In the genomic region with DNA sequence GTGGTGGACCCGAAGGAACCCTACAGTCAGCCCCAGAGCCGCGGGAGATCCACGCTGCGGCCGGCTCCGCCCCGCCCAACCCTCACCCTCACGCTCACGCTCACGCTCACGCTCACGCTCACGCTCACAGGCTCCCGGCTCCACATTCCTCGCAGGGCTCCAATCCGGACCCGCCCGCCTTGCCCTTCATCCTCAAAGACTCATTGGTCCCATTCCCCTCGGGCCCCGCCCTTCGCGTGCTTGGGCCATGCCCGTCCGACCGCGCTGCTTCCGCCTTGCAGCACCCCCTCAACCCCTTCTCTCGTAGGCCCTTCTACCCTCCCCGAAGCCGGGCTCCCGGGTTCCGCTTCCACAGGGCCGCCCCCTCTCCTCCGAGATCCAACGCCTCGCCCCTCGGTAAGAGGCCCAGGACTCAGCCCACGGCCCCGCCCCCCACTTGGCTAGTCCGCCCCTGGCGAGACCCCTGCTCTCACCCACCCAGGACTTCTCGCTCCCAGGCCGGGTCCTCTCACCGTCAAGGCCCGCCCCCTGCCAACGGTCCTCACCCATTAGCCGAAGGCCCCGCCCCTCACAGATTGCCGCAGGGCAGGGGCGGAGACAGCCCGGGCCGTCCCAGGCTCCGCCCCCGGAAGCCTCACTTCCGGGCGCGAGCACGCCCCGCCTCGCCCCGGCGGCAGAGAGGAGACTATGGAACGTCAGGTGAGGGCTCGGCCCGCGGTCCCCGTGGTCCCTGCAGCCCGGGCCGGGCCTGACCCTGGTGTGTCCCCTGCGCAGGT, we compare ENCODE assay signal across 8 cellular contexts. TPM values are rescaled to one million over a fixed set of nuclear protein-coding genes. Genes with fewer than 3 reads are reported as not detected.
DNase-seq lines count a peak whose midpoint lies in the region; ATAC-seq and TF ChIP-seq lines count a peak whose summit lies in the region.

TSS of gene APEH (plus strand) at position 637 of the 776 bp plus-strand sequence. CDS start at position 688, 51 bp downstream.

- H3K4me3 ChIP-seq in Caco-2 (ENCODE audit: low read depth, low read length) = peak within 1 kb of the TSS; percentile 75
- H3K4me3 ChIP-seq in KMS-11 (IDR thresholded peaks at IDR 0.05; ENCODE audit: insufficient read depth, low read depth, low read length) = no peak within 1 kb of the TSS

- BruUV-seq in Caco-2 (replicated peaks; lab: Mats Ljungman, UMichigan) = no TSS peak

- peak within 1 kb of the TSS; percentile 82 for H3K27ac ChIP-seq in KMS-11

- H3K4me3 Mint-ChIP-seq in Caco-2 (ENCODE audit: unreplicated experiment) (peak within 1 kb of the TSS; percentile 93), neural crest cell (peak within 1 kb of the TSS; percentile 98)

- H3K79me2 ChIP-seq in KMS-11 (ENCODE audit: insufficient read depth, low read depth) = no peaks in the 10 kb centered on the region

- H3K27ac Mint-ChIP-seq in Caco-2 (ENCODE audit: unreplicated experiment) (peak within 1 kb of the TSS; percentile 96), neural crest cell (ENCODE audit: unreplicated experiment) (peak within 1 kb of the TSS; percentile 95)

- H3K27me3 ChIP-seq in Caco-2 (replicated peaks; ENCODE audit: control insufficient read depth, insufficient read depth, low read length) (no peaks in the 10 kb centered on the region), KMS-11 (ENCODE audit: insufficient read depth, low read depth) (no peaks in the 10 kb centered on the region)

- H2AFZ ChIP-seq in KMS-11 (ENCODE audit: low read depth) = peak within 1 kb of the TSS; percentile 54

- H3K4me1 Mint-ChIP-seq in Caco-2 (ENCODE audit: low read depth, unreplicated experiment) (peaks cover 11% of the 10 kb centered on the region), neural crest cell (peaks cover 27% of the 10 kb centered on the region)

- no peaks in the 10 kb centered on the region for H3K9me3 Mint-ChIP-seq in Caco-2 (ENCODE audit: unreplicated experiment)
- no peaks in the 10 kb centered on the region for H3K9me3 Mint-ChIP-seq in neural crest cell

- H3K36me3 Mint-ChIP-seq in Caco-2 (ENCODE audit: insufficient read depth, unreplicated experiment) = peaks cover 46% of the 10 kb centered on the region
- H3K36me3 Mint-ChIP-seq in neural crest cell (ENCODE audit: low read depth) = no peaks in the 10 kb centered on the region

- POLR2A ChIA-PET in Caco-2 (lab: Charles Lee) = interaction anchor here (0.8 to 1.1 kb wide), 2 partner anchors 134 to 256 kb away, joined by 4 to 14 read pairs; no protein-coding TSS in a partner anchor

- intact Hi-C loops in Caco-2 (cut with micrococcal nuclease; ENCODE audit: unreplicated experiment) = loop anchor here (1.0 to 5.0 kb wide), 3 partner anchors 87 to 334 kb away; partner anchors contain the start of gene USP4

- peak within 1 kb of the TSS; percentile 86 for H3K9ac ChIP-seq in KMS-11

- peaks cover 7% of the 10 kb centered on the region; the same call in 1 of the 2 replicates for H3K4me1 ChIP-seq in Caco-2
- peaks cover 5% of the 10 kb centered on the region for H3K4me1 ChIP-seq in KMS-11 (ENCODE audit: low read depth, poor library complexity, severe bottlenecking)

- H3K27me3 Mint-ChIP-seq in Caco-2 (ENCODE audit: insufficient read depth, unreplicated experiment) = no peaks in the 10 kb centered on the region
- peaks cover 2% of the 10 kb centered on the region for H3K27me3 Mint-ChIP-seq in neural crest cell (ENCODE audit: low read depth)

- H3K4me2 ChIP-seq in KMS-11 = peak within 1 kb of the TSS; percentile 54

- no peaks in the 10 kb centered on the region for H4K20me1 ChIP-seq in KMS-11 (ENCODE audit: insufficient read depth)

- peaks cover 6% of the 10 kb centered on the region for H3K36me3 ChIP-seq in Caco-2 (ENCODE audit: control insufficient read depth, insufficient read depth, low read length)
- no peaks in the 10 kb centered on the region for H3K36me3 ChIP-seq in KMS-11 (ENCODE audit: insufficient read depth)

- CTCF ChIA-PET in Caco-2 (lab: Charles Lee) = interaction anchor here (0.6 to 1.4 kb wide), 3 partner anchors 10 to 140 kb away, joined by 3 to 25 read pairs (median 5); no protein-coding TSS in a partner anchor

- TF ChIP-seq CTCF in Caco-2 (IDR thresholded peaks at IDR 0.05; ENCODE audit: insufficient read depth in 1 of 2, low read depth in 1 of 2, low read length in 1 of 2, severe bottlenecking in 1 of 2, unreplicated experiment in 1 of 2) (no peak), KMS-11 (conservative IDR thresholded peaks at IDR 0.05; ENCODE audit: low read depth, low read length) (no peak), neural crest cell (conservative IDR thresholded peaks at IDR 0.05) (no peak), subcutaneous adipose tissue (IDR thresholded peaks at IDR 0.05; ENCODE audit: low read depth) (no peak)

- DNase-seq in Caco-2 = peak; percentile 99
- peak; percentile 98 for DNase-seq in activated T-cell treated with anti-CD3 and anti-CD28 coated beads for 48 hours (ENCODE audit: low read depth)
- DNase-seq in fibroblast of peridontal ligament (ENCODE audit: extremely low read depth) = peak; percentile 94
- peak; percentile 98 for DNase-seq in neural crest cell (ENCODE audit: low read depth, low spot score)
- no peak for DNase-seq in NCI-H2081 treated with DMSO at 0.1 percent for 48 hours (lab: John Stamatoyannopoulos, UW)

- H3K9me3 ChIP-seq in Caco-2 = no peaks in the 10 kb centered on the region

- peak; percentile 79 for ATAC-seq in GM21619 (IDR thresholded peaks at IDR 0.05; ENCODE audit: unreplicated experiment)

RNA-seq across cellular contexts. Expression of gene APEH, which starts in this region (rescaled TPM):
- total RNA-seq in Caco-2 (2022) (236 and 279 TPM in 2 replicates), neural crest cell (150 and 162 TPM in 2 replicates), subcutaneous adipose tissue (10 to 100 TPM; 40.8 to 65.6 (median 51.3) TPM)
